Comparison of ENCODE assay signal across 9 cellular contexts in genomic region chr10:61970182-61971015, GRCh38.
DNase-seq lines count a peak whose midpoint lies in the region; ATAC-seq and TF ChIP-seq lines count a peak whose summit lies in the region.
"Had no signal": no experiment of that assay in that cellular context is flagged by ENCODE, and none has a peak within 500 bp of the region (broad histone marks: within the 10 kb centered on the region; RNA-seq: fewer than 3 reads in every experiment).

No MANE protein-coding gene starts in this region.

- H3K9me3 Mint-ChIP-seq in CD4-positive, CD25-positive, alpha-beta regulatory T cell: no peaks in the 10 kb centered on the region
- H3K9me3 Mint-ChIP-seq in dendritic cell treated with granulocyte-macrophage colony-stimulating factor and Interleukin-4, amounts not matched to agents 40 ng/mL and 50 ng/mL, for 4 days: no peaks in the 10 kb centered on the region

- no peak overlapping the region for H3K4me3 ChIP-seq in CD4-positive, CD25-positive, alpha-beta regulatory T cell (ENCODE audit: low read depth, low read length)

- peaks cover 52% of the 10 kb centered on the region for H3K36me3 Mint-ChIP-seq in CD4-positive, CD25-positive, alpha-beta regulatory T cell
- H3K36me3 Mint-ChIP-seq in dendritic cell treated with granulocyte-macrophage colony-stimulating factor and Interleukin-4, amounts not matched to agents 40 ng/mL and 50 ng/mL, for 4 days (ENCODE audit: low read depth): peaks cover 27% of the 10 kb centered on the region

- peaks cover 12% of the 10 kb centered on the region for H3K4me1 ChIP-seq in CD4-positive, CD25-positive, alpha-beta regulatory T cell (ENCODE audit: control insufficient read depth, insufficient read depth, low read length, poor library complexity, severe bottlenecking)

- H3K27me3 ChIP-seq in CD4-positive, CD25-positive, alpha-beta regulatory T cell (ENCODE audit: control insufficient read depth, insufficient read depth, low read length): no peaks in the 10 kb centered on the region

- no peaks in the 10 kb centered on the region for H3K27me3 Mint-ChIP-seq in CD4-positive, CD25-positive, alpha-beta regulatory T cell
- H3K27me3 Mint-ChIP-seq in dendritic cell treated with granulocyte-macrophage colony-stimulating factor and Interleukin-4, amounts not matched to agents 40 ng/mL and 50 ng/mL, for 4 days: no peaks in the 10 kb centered on the region

- H3K4me3 Mint-ChIP-seq in CD4-positive, CD25-positive, alpha-beta regulatory T cell: peak overlapping the region in 2 of 4 donors; percentile 3 to 5
- no peak overlapping the region for H3K4me3 Mint-ChIP-seq in dendritic cell treated with granulocyte-macrophage colony-stimulating factor and Interleukin-4, amounts not matched to agents 40 ng/mL and 50 ng/mL, for 4 days

- H3K36me3 ChIP-seq in CD4-positive, CD25-positive, alpha-beta regulatory T cell (ENCODE audit: control insufficient read depth, insufficient read depth, low read length): peaks cover 28% of the 10 kb centered on the region

- H3K27ac Mint-ChIP-seq in CD4-positive, CD25-positive, alpha-beta regulatory T cell: peak overlapping the region; percentile 1 to 71 (median 60)
- peak overlapping the region; percentile 45 for H3K27ac Mint-ChIP-seq in dendritic cell treated with granulocyte-macrophage colony-stimulating factor and Interleukin-4, amounts not matched to agents 40 ng/mL and 50 ng/mL, for 4 days

- no peaks in the 10 kb centered on the region for H3K9me3 ChIP-seq in CD4-positive, CD25-positive, alpha-beta regulatory T cell (ENCODE audit: control insufficient read depth in 2 of 2, low read length in 2 of 2)

- no peak overlapping the region for H3K27ac ChIP-seq in CD4-positive, CD25-positive, alpha-beta regulatory T cell (ENCODE audit: insufficient read depth, low read length, poor library complexity, severe bottlenecking)

- ATAC-seq in CD4-positive, CD25-positive, alpha-beta regulatory T cell (ENCODE audit: low read depth in 2 of 2): no peak
- peak; percentile 61 for ATAC-seq in omental fat pad (ENCODE audit: low FRiP score)
- no peak for ATAC-seq in GM21528 (IDR thresholded peaks at IDR 0.05; ENCODE audit: low FRiP score, unreplicated experiment)

- peaks cover 42 to 79% (median 62%) of the 10 kb centered on the region in 4 donors for H3K4me1 Mint-ChIP-seq in CD4-positive, CD25-positive, alpha-beta regulatory T cell
- peaks cover 31% of the 10 kb centered on the region for H3K4me1 Mint-ChIP-seq in dendritic cell treated with granulocyte-macrophage colony-stimulating factor and Interleukin-4, amounts not matched to agents 40 ng/mL and 50 ng/mL, for 4 days (ENCODE audit: low read depth)

- DNase-seq in CD4-positive, CD25-positive, alpha-beta regulatory T cell: no peak
- peak; percentile 24 for DNase-seq in NCI-H69 (lab: John Stamatoyannopoulos, UW)
- no peak for DNase-seq in omental fat pad (ENCODE audit: low spot score)
- no peak for DNase-seq in mucosa of gallbladder (ENCODE audit: low spot score)
- DNase-seq in NK-92 treated with Interleukin-12 subunit alpha and Interleukin-12 subunit beta, amount 100 ng/mL, for 24 hours (lab: John Stamatoyannopoulos, UW): no peak
- no peak for DNase-seq in occipital lobe (lab: John Stamatoyannopoulos, UW)
- DNase-seq: stimulated activated CD4-positive, alpha-beta T cell treated with anti-CD3 and anti-CD28 coated beads, Interleukin-15, amount 100 ng/mL, for 24 hours had no signal

- no peak for TF ChIP-seq CTCF in omental fat pad (IDR thresholded peaks at IDR 0.05)

- intact Hi-C loops in dendritic cell treated with granulocyte-macrophage colony-stimulating factor and Interleukin-4, amounts not matched to agents 40 ng/mL and 50 ng/mL, for 4 days (cut with micrococcal nuclease): no loop called here
